In the genomic region with DNA sequence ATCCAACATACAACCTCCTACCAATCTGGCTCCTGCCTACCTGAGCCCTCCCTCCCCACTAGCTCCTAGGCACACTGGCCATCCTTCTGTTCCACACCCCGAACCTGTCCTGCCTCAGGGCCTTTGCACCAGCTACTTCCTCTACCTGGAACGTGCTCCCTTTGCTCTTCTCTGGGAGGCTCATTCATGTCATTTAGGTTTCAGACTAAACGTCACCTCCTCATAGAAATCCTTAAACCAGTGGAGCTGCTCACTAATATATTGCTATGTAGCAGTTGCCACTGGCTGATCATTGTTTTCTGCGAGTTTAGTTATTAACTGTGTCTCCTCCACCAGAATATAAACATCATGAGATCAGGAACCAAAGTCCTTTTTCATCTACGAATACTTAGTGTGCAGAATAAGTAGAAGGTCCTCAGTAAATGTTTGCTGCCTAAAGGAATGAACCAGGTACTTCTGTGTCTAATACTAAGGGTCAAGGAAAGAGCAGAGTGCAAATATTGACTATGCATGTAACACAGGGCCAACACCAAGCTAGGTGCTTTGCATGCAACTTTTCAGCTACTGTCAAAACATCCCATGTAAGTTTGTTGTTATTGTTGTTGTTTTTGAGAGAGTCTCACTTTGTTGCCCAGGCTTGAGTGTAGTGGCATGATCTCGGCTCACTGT, we compare ENCODE assay signal across 1 cellular context.
TF ChIP-seq lines count a peak whose summit lies in the region.

No MANE protein-coding gene starts in this region.

TF ChIP-seq in HepG2, 621 proteins besides CTCF, POLR2A, EP300 and RAD21 (continued from another document):
- TF ChIP-seq TBX2 (CRISPR knock-in tag; IDR thresholded peaks at IDR 0.05; ENCODE audit: borderline replicate concordance) = peak; percentile 83
- no peak for TF ChIP-seq TEAD2 (CRISPR knock-in tag; IDR thresholded peaks at IDR 0.05)
- TF ChIP-seq GTF3A (CRISPR knock-in tag; conservative IDR thresholded peaks at IDR 0.05) = no peak
- TF ChIP-seq, protein P1, sequence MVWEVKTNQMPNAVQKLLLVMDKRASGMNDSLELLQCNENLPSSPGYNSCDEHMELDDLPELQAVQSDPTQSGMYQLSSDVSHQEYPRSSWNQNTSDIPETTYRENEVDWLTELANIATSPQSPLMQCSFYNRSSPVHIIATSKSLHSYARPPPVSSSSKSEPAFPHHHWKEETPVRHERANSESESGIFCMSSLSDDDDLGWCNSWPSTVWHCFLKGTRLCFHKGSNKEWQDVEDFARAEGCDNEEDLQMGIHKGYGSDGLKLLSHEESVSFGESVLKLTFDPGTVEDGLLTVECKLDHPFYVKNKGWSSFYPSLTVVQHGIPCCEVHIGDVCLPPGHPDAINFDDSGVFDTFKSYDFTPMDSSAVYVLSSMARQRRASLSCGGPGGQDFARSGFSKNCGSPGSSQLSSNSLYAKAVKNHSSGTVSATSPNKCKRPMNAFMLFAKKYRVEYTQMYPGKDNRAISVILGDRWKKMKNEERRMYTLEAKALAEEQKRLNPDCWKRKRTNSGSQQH (CRISPR knock-in tag; IDR thresholded peaks at IDR 0.05; ENCODE audit: low read depth) = no peak
- TF ChIP-seq, protein P2, sequence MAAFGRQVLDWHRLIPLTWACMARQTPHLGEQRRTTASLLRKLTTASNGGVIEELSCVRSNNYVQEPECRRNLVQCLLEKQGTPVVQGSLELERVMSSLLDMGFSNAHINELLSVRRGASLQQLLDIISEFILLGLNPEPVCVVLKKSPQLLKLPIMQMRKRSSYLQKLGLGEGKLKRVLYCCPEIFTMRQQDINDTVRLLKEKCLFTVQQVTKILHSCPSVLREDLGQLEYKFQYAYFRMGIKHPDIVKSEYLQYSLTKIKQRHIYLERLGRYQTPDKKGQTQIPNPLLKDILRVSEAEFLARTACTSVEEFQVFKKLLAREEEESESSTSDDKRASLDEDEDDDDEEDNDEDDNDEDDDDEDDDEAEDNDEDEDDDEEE (CRISPR knock-in tag; IDR thresholded peaks at IDR 0.05) = no peak
- no peak for TF ChIP-seq ZNF501 (CRISPR knock-in tag; IDR thresholded peaks at IDR 0.05)
